ENCODE assay signal across 15 cellular contexts in genomic region chr6:45791600-45792168, GRCh38.
DNase-seq lines count a peak whose midpoint lies in the region; ATAC-seq and TF ChIP-seq lines count a peak whose summit lies in the region.
"Had no signal": no experiment of that assay in that cellular context is flagged by ENCODE, and none has a peak within 500 bp of the region (broad histone marks: within the 10 kb centered on the region; RNA-seq: fewer than 3 reads in every experiment).

No MANE protein-coding gene starts in this region.

- no peaks in the 10 kb centered on the region for H3K36me3 Mint-ChIP-seq in activated naive CD8-positive, alpha-beta T cell treated with anti-CD3 and anti-CD28 coated beads for 36 hours
- H3K36me3 Mint-ChIP-seq: CD8-positive, alpha-beta T cell; natural killer cell had no signal

- no peak overlapping the region for H2AFZ ChIP-seq in fibroblast of lung (ENCODE audit: low read length)
- H2AFZ ChIP-seq in trophoblast cell (ENCODE audit: insufficient read depth, low read length, poor library complexity): no peak overlapping the region

- H2AK5ac ChIP-seq in trophoblast cell (ENCODE audit: low read length): no peak overlapping the region

- no peak overlapping the region for H2BK5ac ChIP-seq in trophoblast cell (ENCODE audit: low read depth, low read length, poor library complexity)

- no peak overlapping the region for H3K4me3 ChIP-seq in SJSA1
- no peak overlapping the region for H3K4me3 ChIP-seq in fibroblast of lung (replicated peaks in 1 of 4; ENCODE audit: control extremely low read depth in 1 of 4, insufficient read depth in 1 of 4, low read depth in 3 of 4, low read length in 4 of 4)
- H3K4me3 ChIP-seq in trophoblast cell (ENCODE audit: low read depth, low read length): peak overlapping the region; percentile 37
- H3K4me3 ChIP-seq: gastroesophageal sphincter had no signal

- no peak overlapping the region for H3K18ac ChIP-seq in trophoblast cell (ENCODE audit: low read length)

- H3K27ac ChIP-seq in SJSA1: peak overlapping the region; percentile 97
- H3K27ac ChIP-seq in fibroblast of lung (ENCODE audit: insufficient read depth, low read length): no peak overlapping the region
- H3K27ac ChIP-seq in trophoblast cell (ENCODE audit: low read depth, low read length): no peak overlapping the region
- H3K27ac ChIP-seq: gastroesophageal sphincter had no signal

- no peaks in the 10 kb centered on the region for H3K4me1 Mint-ChIP-seq in activated naive CD8-positive, alpha-beta T cell treated with anti-CD3 and anti-CD28 coated beads for 36 hours
- H3K4me1 Mint-ChIP-seq: activated CD4-positive, alpha-beta T cell treated with anti-CD3 and anti-CD28 coated beads, Interleukin-2, amount 10 ng/mL, durations not matched to agents 7 days and 5 days; natural killer cell had no signal

- H3K4ac ChIP-seq in trophoblast cell (ENCODE audit: low read depth, low read length): no peak overlapping the region

- H3K27me3 Mint-ChIP-seq in activated naive CD8-positive, alpha-beta T cell treated with anti-CD3 and anti-CD28 coated beads for 36 hours: no peaks in the 10 kb centered on the region

- no peaks in the 10 kb centered on the region for H3K79me2 ChIP-seq in fibroblast of lung (ENCODE audit: control insufficient read depth, insufficient read depth, low read length)
- no peaks in the 10 kb centered on the region for H3K79me2 ChIP-seq in trophoblast cell (ENCODE audit: control insufficient read depth, insufficient read depth, low read length, poor library complexity)

- H3K4me1 ChIP-seq in SJSA1 (replicated peaks): peaks cover 38% of the 10 kb centered on the region
- peaks cover 3% of the 10 kb centered on the region for H3K4me1 ChIP-seq in fibroblast of lung (ENCODE audit: control insufficient read depth, extremely low read depth, insufficient read depth, low read length)
- peaks cover 3% of the 10 kb centered on the region in 2 experiments for H3K4me1 ChIP-seq in trophoblast cell (ENCODE audit: control insufficient read depth in 1 of 2, insufficient read depth in 2 of 2, low read length in 2 of 2)
- H3K4me1 ChIP-seq: gastroesophageal sphincter had no signal

- WGBS in trophoblast cell (ENCODE audit: extremely low coverage, insufficient coverage, insufficient read length): no CpG with 5 or more reads among the region's 2 CpGs

- H3K9me3 ChIP-seq in SJSA1 (replicated peaks) (no peaks in the 10 kb centered on the region; the same call in 1 of the 2 replicates), fibroblast of lung (ENCODE audit: control insufficient read depth, insufficient read depth, low read depth, low read length) (no peaks in the 10 kb centered on the region), trophoblast cell (ENCODE audit: insufficient read depth, low read depth, low read length) (peaks cover 2% of the 10 kb centered on the region)
- H3K9me3 ChIP-seq: gastroesophageal sphincter had no signal

- no peaks in the 10 kb centered on the region for H3K27me3 ChIP-seq in SJSA1 (replicated peaks)
- no peaks in the 10 kb centered on the region for H3K27me3 ChIP-seq in fibroblast of lung (ENCODE audit: control insufficient read depth, insufficient read depth, low read length)
- no peaks in the 10 kb centered on the region for H3K27me3 ChIP-seq in trophoblast cell (ENCODE audit: insufficient read depth, low read length)
- H3K27me3 ChIP-seq: gastroesophageal sphincter had no signal

- H3K4me2 ChIP-seq in fibroblast of lung (ENCODE audit: extremely low read depth, insufficient read depth, low read length) (no peak overlapping the region), trophoblast cell (ENCODE audit: low read length) (no peak overlapping the region)

- no peak overlapping the region for H4K91ac ChIP-seq in trophoblast cell (ENCODE audit: low read depth, low read length)

- H3K27ac Mint-ChIP-seq in activated naive CD8-positive, alpha-beta T cell treated with anti-CD3 and anti-CD28 coated beads for 36 hours: no peak overlapping the region
- H3K27ac Mint-ChIP-seq: activated CD4-positive, alpha-beta T cell treated with anti-CD3 and anti-CD28 coated beads, Interleukin-2, amount 10 ng/mL, durations not matched to agents 7 days and 5 days; CD8-positive, alpha-beta T cell; natural killer cell; T-helper 1 cell treated with Interleukin-12 subunit alpha and Interleukin-12 subunit beta and Interleukin-4 antibody, amounts not matched to agents 30 μg/mL and 1 μg/mL, for 36 hours had no signal

- H4K20me1 ChIP-seq in fibroblast of lung (ENCODE audit: control insufficient read depth, extremely low read depth, insufficient read depth, low read length): no peaks in the 10 kb centered on the region

- no peak overlapping the region for H3K4me3 Mint-ChIP-seq in activated naive CD8-positive, alpha-beta T cell treated with anti-CD3 and anti-CD28 coated beads for 36 hours
- H3K4me3 Mint-ChIP-seq: activated CD4-positive, alpha-beta T cell treated with anti-CD3 and anti-CD28 coated beads, Interleukin-2, amount 10 ng/mL, durations not matched to agents 7 days and 5 days; CD8-positive, alpha-beta T cell; natural killer cell; T-helper 1 cell treated with Interleukin-12 subunit alpha and Interleukin-12 subunit beta and Interleukin-4 antibody, amounts not matched to agents 30 μg/mL and 1 μg/mL, for 36 hours had no signal

- peak; percentile 70 for DNase-seq in ELR (ENCODE audit: low read depth)
- DNase-seq in SJSA1 (ENCODE audit: low read depth in 1 of 2, low spot score in 2 of 2): peak; percentile 49 to 66
- peak; percentile 12 to 89 for DNase-seq in fibroblast of lung (ENCODE audit: low read depth in 2 of 2)
- DNase-seq in trophoblast cell: peak; percentile 10 to 80
- no peak for DNase-seq in activated naive CD4-positive, alpha-beta T cell (lab: John Stamatoyannopoulos, UW)
- DNase-seq in left ventricle myocardium superior: no peak
- DNase-seq in activated naive CD8-positive, alpha-beta T cell treated with anti-CD3 and anti-CD28 coated beads for 36 hours: no peak
- DNase-seq: activated CD4-positive, alpha-beta T cell treated with anti-CD3 and anti-CD28 coated beads, Interleukin-2, amount 10 ng/mL, durations not matched to agents 7 days and 5 days; activated gamma-delta T cell treated with Interleukin-2 at 50 U/mL for 16 hours; CD8-positive, alpha-beta T cell; natural killer cell had no signal

- H3K36me3 ChIP-seq in SJSA1: no peaks in the 10 kb centered on the region
- no peaks in the 10 kb centered on the region for H3K36me3 ChIP-seq in fibroblast of lung (ENCODE audit: control insufficient read depth, insufficient read depth, low read length)
- no peaks in the 10 kb centered on the region for H3K36me3 ChIP-seq in trophoblast cell (ENCODE audit: control insufficient read depth in 1 of 2, insufficient read depth in 2 of 2, low read length in 2 of 2)
- H3K36me3 ChIP-seq: gastroesophageal sphincter had no signal

- H3K9ac ChIP-seq in fibroblast of lung (ENCODE audit: insufficient read depth, low read length): no peak overlapping the region
- H3K9ac ChIP-seq in trophoblast cell (ENCODE audit: low read length): no peak overlapping the region

- intact Hi-C loops in left ventricle myocardium superior (cut with micrococcal nuclease): no loop called here

- H3K23ac ChIP-seq in trophoblast cell (ENCODE audit: low read length): no peak overlapping the region

- peak overlapping the region; percentile 88 for H3K14ac ChIP-seq in trophoblast cell (ENCODE audit: low read length)

- H2BK12ac ChIP-seq in trophoblast cell (ENCODE audit: low read length): peak overlapping the region; percentile 8

- ATAC-seq in HG03139 (IDR thresholded peaks at IDR 0.05; ENCODE audit: unreplicated experiment) (no peak), left ventricle myocardium superior (no peak)
- ATAC-seq: CD8-positive, alpha-beta T cell; gastroesophageal sphincter; natural killer cell; sciatic nerve had no signal

- no peak overlapping the region for H4K12ac ChIP-seq in trophoblast cell (ENCODE audit: low read depth, low read length)

- peaks cover 2% of the 10 kb centered on the region for H3K79me1 ChIP-seq in trophoblast cell (ENCODE audit: low read length)

- TF ChIP-seq CTCF in fibroblast of lung (conservative IDR thresholded peaks at IDR 0.05 in 1 of 2, IDR thresholded peaks at IDR 0.05 in 1 of 2; ENCODE audit: low read depth in 1 of 2, low read length in 2 of 2): no peak

- no peaks in the 10 kb centered on the region for H3K9me3 Mint-ChIP-seq in activated naive CD8-positive, alpha-beta T cell treated with anti-CD3 and anti-CD28 coated beads for 36 hours
- H3K9me3 Mint-ChIP-seq: CD8-positive, alpha-beta T cell; natural killer cell; T-helper 1 cell treated with Interleukin-12 subunit alpha and Interleukin-12 subunit beta and Interleukin-4 antibody, amounts not matched to agents 30 μg/mL and 1 μg/mL, for 36 hours had no signal

- peak overlapping the region; percentile 8 for H4K8ac ChIP-seq in trophoblast cell (ENCODE audit: low read depth, low read length)

- H2BK120ac ChIP-seq in trophoblast cell (ENCODE audit: insufficient read depth, low read length, poor library complexity): no peak overlapping the region

Comparison
In these comparisons a context has a peak if more than half of its experiments do, and no peak if none do; other contexts are left out.
1. DNase-seq: peak in ELR (single experiment), SJSA1 (2 of 2), fibroblast of lung (2 of 2) and trophoblast cell (2 of 2); none in activated naive CD4-positive, alpha-beta T cell (0 of 4), left ventricle myocardium superior (single experiment) and activated naive CD8-positive, alpha-beta T cell treated with anti-CD3 and anti-CD28 coated beads for 36 hours (single experiment).